Comparison of ENCODE assay signal across 1 cellular context in the genomic region with DNA sequence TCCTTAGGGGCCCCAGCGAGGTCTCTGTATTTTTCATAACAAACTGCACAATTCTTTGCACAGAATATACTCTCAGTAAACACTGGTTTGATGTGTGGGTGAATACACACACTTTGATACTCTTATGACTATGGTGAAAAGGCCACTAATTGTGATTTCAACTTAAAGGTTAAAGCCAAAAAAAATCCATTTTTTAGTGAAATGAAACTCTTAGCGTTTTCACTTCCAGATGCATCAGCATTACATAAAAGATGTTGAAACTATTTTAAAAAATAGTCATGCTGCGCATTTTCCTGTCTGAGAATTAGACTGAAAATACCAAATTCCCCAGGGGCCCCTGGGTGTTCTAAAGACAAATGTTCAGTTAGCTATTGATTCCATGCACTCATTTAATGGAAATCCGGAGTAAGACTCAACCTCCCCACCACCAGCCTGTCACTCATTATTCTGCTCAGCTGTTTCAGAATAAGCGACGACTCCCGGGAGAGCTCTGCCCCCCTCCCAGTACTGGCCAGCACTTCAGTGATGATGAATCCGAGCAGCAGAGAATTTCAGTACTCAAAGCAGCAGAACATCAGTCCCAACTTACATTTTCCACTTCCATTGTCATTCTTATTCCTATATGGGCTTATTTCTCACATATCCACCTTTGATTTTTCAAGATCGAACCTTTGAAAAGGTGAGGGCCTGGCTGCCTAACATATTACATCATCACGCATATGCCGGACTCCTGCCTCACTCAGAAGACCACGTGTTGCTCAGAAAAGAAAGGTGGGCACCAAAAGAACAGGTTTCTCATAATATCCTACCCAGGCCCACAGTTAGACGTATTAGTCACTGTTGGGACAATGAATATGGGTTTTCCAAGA.
TF ChIP-seq lines count a peak whose summit lies in the region.

No MANE protein-coding gene starts in this region.

TF ChIP-seq in GM23338, 12 proteins besides CTCF, POLR2A, EP300 and RAD21 (continued from another document):
- TF ChIP-seq, protein P1, sequence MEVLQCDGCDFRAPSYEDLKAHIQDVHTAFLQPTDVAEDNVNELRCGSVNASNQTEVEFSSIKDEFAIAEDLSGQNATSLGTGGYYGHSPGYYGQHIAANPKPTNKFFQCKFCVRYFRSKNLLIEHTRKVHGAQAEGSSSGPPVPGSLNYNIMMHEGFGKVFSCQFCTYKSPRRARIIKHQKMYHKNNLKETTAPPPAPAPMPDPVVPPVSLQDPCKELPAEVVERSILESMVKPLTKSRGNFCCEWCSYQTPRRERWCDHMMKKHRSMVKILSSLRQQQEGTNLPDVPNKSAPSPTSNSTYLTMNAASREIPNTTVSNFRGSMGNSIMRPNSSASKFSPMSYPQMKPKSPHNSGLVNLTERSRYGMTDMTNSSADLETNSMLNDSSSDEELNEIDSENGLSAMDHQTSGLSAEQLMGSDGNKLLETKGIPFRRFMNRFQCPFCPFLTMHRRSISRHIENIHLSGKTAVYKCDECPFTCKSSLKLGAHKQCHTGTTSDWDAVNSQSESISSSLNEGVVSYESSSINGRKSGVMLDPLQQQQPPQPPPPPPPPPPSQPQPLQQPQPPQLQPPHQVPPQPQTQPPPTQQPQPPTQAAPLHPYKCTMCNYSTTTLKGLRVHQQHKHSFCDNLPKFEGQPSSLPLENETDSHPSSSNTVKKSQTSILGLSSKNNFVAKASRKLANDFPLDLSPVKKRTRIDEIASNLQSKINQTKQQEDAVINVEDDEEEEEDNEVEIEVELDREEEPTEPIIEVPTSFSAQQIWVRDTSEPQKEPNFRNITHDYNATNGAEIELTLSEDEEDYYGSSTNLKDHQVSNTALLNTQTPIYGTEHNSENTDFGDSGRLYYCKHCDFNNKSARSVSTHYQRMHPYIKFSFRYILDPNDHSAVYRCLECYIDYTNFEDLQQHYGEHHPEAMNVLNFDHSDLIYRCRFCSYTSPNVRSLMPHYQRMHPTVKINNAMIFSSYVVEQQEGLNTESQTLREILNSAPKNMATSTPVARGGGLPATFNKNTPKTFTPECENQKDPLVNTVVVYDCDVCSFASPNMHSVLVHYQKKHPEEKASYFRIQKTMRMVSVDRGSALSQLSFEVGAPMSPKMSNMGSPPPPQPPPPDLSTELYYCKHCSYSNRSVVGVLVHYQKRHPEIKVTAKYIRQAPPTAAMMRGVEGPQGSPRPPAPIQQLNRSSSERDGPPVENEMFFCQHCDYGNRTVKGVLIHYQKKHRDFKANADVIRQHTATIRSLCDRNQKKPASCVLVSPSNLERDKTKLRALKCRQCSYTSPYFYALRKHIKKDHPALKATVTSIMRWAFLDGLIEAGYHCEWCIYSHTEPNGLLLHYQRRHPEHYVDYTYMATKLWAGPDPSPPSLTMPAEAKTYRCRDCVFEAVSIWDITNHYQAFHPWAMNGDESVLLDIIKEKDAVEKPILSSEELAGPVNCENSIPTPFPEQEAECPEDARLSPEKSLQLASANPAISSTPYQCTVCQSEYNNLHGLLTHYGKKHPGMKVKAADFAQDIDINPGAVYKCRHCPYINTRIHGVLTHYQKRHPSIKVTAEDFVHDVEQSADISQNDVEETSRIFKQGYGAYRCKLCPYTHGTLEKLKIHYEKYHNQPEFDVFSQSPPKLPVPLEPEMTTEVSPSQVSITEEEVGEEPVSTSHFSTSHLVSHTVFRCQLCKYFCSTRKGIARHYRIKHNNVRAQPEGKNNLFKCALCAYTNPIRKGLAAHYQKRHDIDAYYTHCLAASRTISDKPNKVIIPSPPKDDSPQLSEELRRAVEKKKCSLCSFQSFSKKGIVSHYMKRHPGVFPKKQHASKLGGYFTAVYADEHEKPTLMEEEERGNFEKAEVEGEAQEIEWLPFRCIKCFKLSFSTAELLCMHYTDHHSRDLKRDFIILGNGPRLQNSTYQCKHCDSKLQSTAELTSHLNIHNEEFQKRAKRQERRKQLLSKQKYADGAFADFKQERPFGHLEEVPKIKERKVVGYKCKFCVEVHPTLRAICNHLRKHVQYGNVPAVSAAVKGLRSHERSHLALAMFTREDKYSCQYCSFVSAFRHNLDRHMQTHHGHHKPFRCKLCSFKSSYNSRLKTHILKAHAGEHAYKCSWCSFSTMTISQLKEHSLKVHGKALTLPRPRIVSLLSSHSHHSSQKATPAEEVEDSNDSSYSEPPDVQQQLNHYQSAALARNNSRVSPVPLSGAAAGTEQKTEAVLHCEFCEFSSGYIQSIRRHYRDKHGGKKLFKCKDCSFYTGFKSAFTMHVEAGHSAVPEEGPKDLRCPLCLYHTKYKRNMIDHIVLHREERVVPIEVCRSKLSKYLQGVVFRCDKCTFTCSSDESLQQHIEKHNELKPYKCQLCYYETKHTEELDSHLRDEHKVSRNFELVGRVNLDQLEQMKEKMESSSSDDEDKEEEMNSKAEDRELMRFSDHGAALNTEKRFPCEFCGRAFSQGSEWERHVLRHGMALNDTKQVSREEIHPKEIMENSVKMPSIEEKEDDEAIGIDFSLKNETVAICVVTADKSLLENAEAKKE (CRISPR knock-in tag; IDR thresholded peaks at IDR 0.05): no peak
